ENCODE assay signal across 11 cellular contexts in genomic region chr12:6294533-6295186, GRCh38. TPM values are rescaled to one million over a fixed set of nuclear protein-coding genes. Genes with fewer than 3 reads are reported as not detected.
DNase-seq lines count a peak whose midpoint lies in the region; ATAC-seq and TF ChIP-seq lines count a peak whose summit lies in the region.
"Had no signal": no experiment of that assay in that cellular context is flagged by ENCODE, and none has a peak within 500 bp of the region (broad histone marks: within the 10 kb centered on the region; RNA-seq: fewer than 3 reads in every experiment).

No MANE protein-coding gene starts in this region.

- WGBS in gastroesophageal sphincter (ENCODE audit: low coverage in 1 of 2), 2 donors: no CpG with 5 or more reads among the region's 2 CpGs
- WGBS in trophoblast cell (ENCODE audit: extremely low coverage, insufficient coverage, insufficient read length): no CpG with 5 or more reads among the region's 2 CpGs

- H3K27me3 ChIP-seq in gastroesophageal sphincter (no peaks in the 10 kb centered on the region), trophoblast cell (ENCODE audit: insufficient read depth, low read length) (no peaks in the 10 kb centered on the region)

- DNase-seq in HCEC 1CT: peak; percentile 37
- peak; percentile 68 for DNase-seq in SW480 (ENCODE audit: low spot score)
- peak; percentile 52 to 62 for DNase-seq in trophoblast cell
- no peak for DNase-seq in islet precursor cell
- no peak for DNase-seq in ureter (ENCODE audit: low spot score)
- DNase-seq in G401 (ENCODE audit: low spot score): no peak
- DNase-seq: anterior cingulate cortex; stimulated activated naive CD8-positive, alpha-beta T cell treated with anti-CD3 and anti-CD28 coated beads, Interleukin-15, amount 100 ng/mL, for 72 hours had no signal

- ATAC-seq in gastroesophageal sphincter (peak; percentile 32), GM18858 (IDR thresholded peaks at IDR 0.05; ENCODE audit: unreplicated experiment) (no peak)
- ATAC-seq: stimulated activated naive CD8-positive, alpha-beta T cell treated with anti-CD3 and anti-CD28 coated beads, Interleukin-15, amount 100 ng/mL, for 72 hours had no signal

- TF ChIP-seq EP300 in gastroesophageal sphincter (IDR thresholded peaks at IDR 0.05): no peak

- TF ChIP-seq CTCF in gastroesophageal sphincter (IDR thresholded peaks at IDR 0.05): no peak

- H3K79me2 ChIP-seq in trophoblast cell (ENCODE audit: control insufficient read depth, insufficient read depth, low read length, poor library complexity): no peaks in the 10 kb centered on the region

- no peak overlapping the region for H3K23ac ChIP-seq in trophoblast cell (ENCODE audit: low read length)

- peak overlapping the region; percentile 68 for H3K14ac ChIP-seq in trophoblast cell (ENCODE audit: low read length)

- peak overlapping the region; percentile 44 for H2AK5ac ChIP-seq in trophoblast cell (ENCODE audit: low read length)

- H3K4me1 ChIP-seq in gastroesophageal sphincter (peaks cover 4 to 23% (median 11%) of the 10 kb centered on the region in 3 donors), trophoblast cell (ENCODE audit: control insufficient read depth in 1 of 2, insufficient read depth in 2 of 2, low read length in 2 of 2) (peaks cover 8 to 10% of the 10 kb centered on the region in 2 experiments)

- no peak overlapping the region for H3K4me3 ChIP-seq in gastroesophageal sphincter
- H3K4me3 ChIP-seq in trophoblast cell (ENCODE audit: low read depth, low read length): no peak overlapping the region

- peak overlapping the region; percentile 31 for H2BK5ac ChIP-seq in trophoblast cell (ENCODE audit: low read depth, low read length, poor library complexity)

- no peak overlapping the region for H3K4me2 ChIP-seq in trophoblast cell (ENCODE audit: low read length)

- peak overlapping the region in 2 of 4 donors; percentile 17 to 31 for H3K27ac ChIP-seq in gastroesophageal sphincter
- peak overlapping the region; percentile 21 for H3K27ac ChIP-seq in trophoblast cell (ENCODE audit: low read depth, low read length)
- H3K27ac ChIP-seq: C4-2B had no signal

- H2BK120ac ChIP-seq in trophoblast cell (ENCODE audit: insufficient read depth, low read length, poor library complexity): peak overlapping the region; percentile 97

- peak overlapping the region; percentile 78 for H2BK12ac ChIP-seq in trophoblast cell (ENCODE audit: low read length)

- peaks cover 9% of the 10 kb centered on the region for H3K79me1 ChIP-seq in trophoblast cell (ENCODE audit: low read length)

- peak overlapping the region; percentile 35 for H2AFZ ChIP-seq in trophoblast cell (ENCODE audit: insufficient read depth, low read length, poor library complexity)

- H3K36me3 ChIP-seq in gastroesophageal sphincter (no peaks in the 10 kb centered on the region), trophoblast cell (ENCODE audit: control insufficient read depth in 1 of 2, insufficient read depth in 2 of 2, low read length in 2 of 2) (no peaks in the 10 kb centered on the region)

- H4K8ac ChIP-seq in trophoblast cell (ENCODE audit: low read depth, low read length): peak overlapping the region; percentile 46

- no peaks in the 10 kb centered on the region for H3K9me3 ChIP-seq in gastroesophageal sphincter
- peaks cover 2% of the 10 kb centered on the region for H3K9me3 ChIP-seq in trophoblast cell (ENCODE audit: insufficient read depth, low read depth, low read length)

- peak overlapping the region; percentile 2 for H3K9ac ChIP-seq in trophoblast cell (ENCODE audit: low read length)

- H4K91ac ChIP-seq in trophoblast cell (ENCODE audit: low read depth, low read length): peak overlapping the region; percentile 70

- H3K18ac ChIP-seq in trophoblast cell (ENCODE audit: low read length): peak overlapping the region; percentile 61

- in situ Hi-C loops in G401 (cut with HindIII; ENCODE audit: low sequenced_read_pairs): no loop called here

- no peak for TF ChIP-seq POLR2A in gastroesophageal sphincter (IDR thresholded peaks at IDR 0.05)

- peak overlapping the region; percentile 44 for H4K12ac ChIP-seq in trophoblast cell (ENCODE audit: low read depth, low read length)

- peak overlapping the region; percentile 67 for H3K4ac ChIP-seq in trophoblast cell (ENCODE audit: low read depth, low read length)

RNA-seq across cellular contexts. Expression of gene PLEKHG6, which starts 15.8 kb away (rescaled TPM):
- 10 to 100 TPM in 1 of 4 donors, 1 to 10 TPM in 1, under 1 TPM in 2; 0.35 to 44.5 (median 1.3) TPM for total RNA-seq in gastroesophageal sphincter
- 17.4 and 20.1 TPM in 2 replicates for polyA plus RNA-seq in trophoblast cell (2013)
- total RNA-seq in ureter: 59.7 TPM
- total RNA-seq in G401 (2014; rRNA removed; shearing (Covaris generic)): 0.06 and 0.14 TPM in 2 replicates

RNA-seq across cellular contexts. Expression of gene TNFRSF1A, which starts 47.2 kb away (rescaled TPM):
- total RNA-seq in gastroesophageal sphincter: 100 to 1,000 TPM; 150 to 356 (median 227) TPM
- polyA plus RNA-seq in trophoblast cell (2013): 81.0 and 90.7 TPM in 2 replicates
- 177 TPM for total RNA-seq in ureter
- 87.6 and 118 TPM in 2 replicates for total RNA-seq in G401 (2014; rRNA removed; shearing (Covaris generic))

Comparison
In these comparisons a context has a peak if more than half of its experiments do, and no peak if none do; other contexts are left out.
1. DNase-seq: peak in HCEC 1CT (single experiment), SW480 (single experiment) and trophoblast cell (2 of 2); none in islet precursor cell (single experiment), ureter (single experiment) and G401 (single experiment).